Comparison of ENCODE assay signal across 1 cellular context in the genomic region with DNA sequence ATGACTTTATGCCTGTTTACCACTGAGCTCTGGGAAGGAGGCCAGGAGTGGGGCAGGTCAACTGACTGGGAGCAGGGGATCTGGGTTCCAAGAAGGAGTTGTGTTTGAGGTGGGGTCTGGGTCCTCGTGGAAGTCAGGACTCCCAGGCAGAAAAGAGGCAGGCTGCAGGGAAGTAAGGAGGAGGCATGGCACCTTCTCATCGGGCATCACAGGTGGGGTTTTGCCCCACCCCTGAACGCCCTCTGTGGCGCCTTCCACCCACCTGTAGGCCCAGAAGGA.
TF ChIP-seq lines count a peak whose summit lies in the region.

No MANE protein-coding gene starts in this region.

TF ChIP-seq in endothelial cell of umbilical vein, 7 proteins besides CTCF, POLR2A, EP300 and RAD21:
- TF ChIP-seq MYC (IDR thresholded peaks at IDR 0.05; ENCODE audit: low read depth, low read length) (no peak), JUN (IDR thresholded peaks at IDR 0.05; ENCODE audit: borderline replicate concordance, insufficient read depth, insufficient read length, low read depth) (no peak), GATA2 (IDR thresholded peaks at IDR 0.05; ENCODE audit: insufficient read depth, insufficient read length, low read depth, low read length) (no peak), POLR2AphosphoS5 (IDR thresholded peaks at IDR 0.05; ENCODE audit: insufficient read depth, low read depth, low read length) (no peak), FOS (IDR thresholded peaks at IDR 0.05; ENCODE audit: borderline replicate concordance, insufficient read depth, low read length) (no peak), EZH2 (IDR thresholded peaks at IDR 0.05; ENCODE audit: borderline replicate concordance, low read depth, low read length, severe bottlenecking) (no peak)
- TF ChIP-seq, protein P1, sequence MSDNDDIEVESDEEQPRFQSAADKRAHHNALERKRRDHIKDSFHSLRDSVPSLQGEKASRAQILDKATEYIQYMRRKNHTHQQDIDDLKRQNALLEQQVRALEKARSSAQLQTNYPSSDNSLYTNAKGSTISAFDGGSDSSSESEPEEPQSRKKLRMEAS (IDR thresholded peaks at IDR 0.05; ENCODE audit: insufficient read depth, insufficient read length), result no peak
